ENCODE assay signal across 11 cellular contexts in the genomic region with DNA sequence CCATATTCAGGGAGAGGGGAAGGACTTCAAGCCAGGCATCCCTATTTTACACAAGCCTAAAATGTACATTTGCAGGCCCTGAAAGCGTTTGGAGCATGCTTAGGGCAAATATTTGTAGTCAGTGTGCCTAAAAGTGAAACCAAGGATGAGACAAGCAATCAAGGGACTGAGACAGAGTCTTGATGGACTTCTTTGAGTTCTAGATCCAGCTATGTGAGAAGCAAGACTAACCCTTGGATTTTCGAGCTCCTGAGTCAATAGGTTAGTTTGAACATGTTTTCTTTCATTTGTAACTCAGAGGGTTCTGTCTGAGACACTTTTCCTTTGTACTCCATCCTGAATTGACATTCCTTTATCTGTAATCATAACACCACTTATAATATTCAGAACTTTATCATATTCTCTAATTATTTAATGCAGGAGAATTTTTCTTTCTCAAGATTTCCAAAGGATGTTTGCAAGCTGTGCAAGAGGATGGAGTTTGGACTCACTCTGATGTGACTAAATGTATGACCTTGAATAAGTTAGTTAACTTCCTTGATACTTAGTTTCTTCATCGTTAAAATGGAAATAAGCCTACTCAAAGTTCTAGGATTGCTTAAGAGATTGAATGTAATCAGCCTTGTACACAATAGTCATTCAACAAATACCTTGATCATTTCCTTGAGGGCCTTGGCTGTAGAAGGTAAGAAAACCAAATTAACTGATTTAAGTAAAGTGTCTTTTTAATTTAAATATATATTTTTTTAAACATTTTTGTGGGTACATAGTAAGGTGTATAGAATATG.
"Had no signal": no experiment of that assay in that cellular context is flagged by ENCODE, and none has a peak within 500 bp of the region (broad histone marks: within the 10 kb centered on the region; RNA-seq: fewer than 3 reads in every experiment).

No MANE protein-coding gene starts in this region.

- ATAC-seq: effector memory CD8-positive, alpha-beta T cell; naive thymus-derived CD4-positive, alpha-beta T cell; T-helper 17 cell had no signal

- H3K36me3 ChIP-seq: thyroid gland, vagina had no signal

- DNase-seq: activated B cell treated with CpG ODN at 0.5 μM for 24 hours; activated CD4-positive, alpha-beta T cell treated with anti-CD3 and anti-CD28 coated beads, Interleukin-2, amount 50 U/mL, for 1 hour; activated naive CD4-positive, alpha-beta T cell treated with anti-CD3 and anti-CD28 coated beads, Interleukin-2, amount 50 U/mL, for 16 hours; effector memory CD8-positive, alpha-beta T cell; foreskin melanocyte; kidney glomerular epithelial cell; naive thymus-derived CD4-positive, alpha-beta T cell; T-helper 17 cell; thyroid gland had no signal

- H3K9me3 ChIP-seq: thyroid gland, vagina had no signal

- H3K27me3 ChIP-seq: thyroid gland, vagina had no signal

- H3K27ac ChIP-seq: thyroid gland, vagina had no signal

- H3K4me3 ChIP-seq: skin epidermis, thyroid gland, vagina had no signal
